In genomic region chr22:42268852-42269406, GRCh38 we compare ENCODE assay signal across 8 cellular contexts. TPM values are rescaled to one million over a fixed set of nuclear protein-coding genes. Genes with fewer than 3 reads are reported as not detected.
DNase-seq lines count a peak whose midpoint lies in the region; ATAC-seq and TF ChIP-seq lines count a peak whose summit lies in the region.

No MANE protein-coding gene starts in this region.

- H2BK15ac ChIP-seq in neuronal stem cell (ENCODE audit: low read length): no peak overlapping the region

- no peak overlapping the region for H3K18ac ChIP-seq in neuronal stem cell (ENCODE audit: low read length)

- 0 to 12% methylated on average over 1 to 9 of the region's 9 CpGs for WGBS in endodermal cell (ENCODE audit: insufficient coverage in 1 of 2, insufficient read length in 1 of 2), 2 experiments
- WGBS in neuronal stem cell (ENCODE audit: extremely low coverage in 2 of 2, insufficient read length in 2 of 2, insufficient replicate concordance in 1 of 2), 2 donors: no CpG with 5 or more reads among the region's 9 CpGs

- H3K4me3 ChIP-seq in CD8-positive, alpha-beta memory T cell (ENCODE audit: low read length): peak overlapping the region; percentile 77
- H3K4me3 ChIP-seq in OCI-LY3 (ENCODE audit: low read length) (peak overlapping the region; percentile 100), endodermal cell (ENCODE audit: low read length) (peak overlapping the region; percentile 98), neuronal stem cell (ENCODE audit: low read length in 2 of 2) (peak overlapping the region; percentile 81 to 87)

- H3K36me3 Mint-ChIP-seq in CD8-positive, alpha-beta memory T cell: peaks cover 0 to 12% (median 0%) of the 10 kb centered on the region in 3 donors
- H3K36me3 Mint-ChIP-seq in endodermal cell (ENCODE audit: low read depth): peaks cover 11% of the 10 kb centered on the region

- peaks cover 46 to 57% (median 54%) of the 10 kb centered on the region in 3 donors for H3K4me1 Mint-ChIP-seq in CD8-positive, alpha-beta memory T cell
- H3K4me1 Mint-ChIP-seq in endodermal cell: peaks cover 40% of the 10 kb centered on the region

- H2BK5ac ChIP-seq in neuronal stem cell (ENCODE audit: low read length): no peak overlapping the region

- no peaks in the 10 kb centered on the region for H3K27me3 ChIP-seq in CD8-positive, alpha-beta memory T cell (ENCODE audit: insufficient read depth, low read length, poor library complexity, severe bottlenecking)
- H3K27me3 ChIP-seq in OCI-LY3 (ENCODE audit: low read depth, low read length): no peaks in the 10 kb centered on the region
- H3K27me3 ChIP-seq in endodermal cell (ENCODE audit: control insufficient read depth, insufficient read depth, low read length, poor library complexity, severe bottlenecking): no peaks in the 10 kb centered on the region
- no peaks in the 10 kb centered on the region for H3K27me3 ChIP-seq in neuronal stem cell (ENCODE audit: control insufficient read depth in 3 of 3, insufficient read depth in 3 of 3, low read depth in 1 of 3, low read length in 3 of 3)

- no peak overlapping the region for H2BK12ac ChIP-seq in neuronal stem cell (ENCODE audit: low read length)

- no peak overlapping the region for H3K4ac ChIP-seq in neuronal stem cell (ENCODE audit: low read length)

- no peak overlapping the region for H2BK120ac ChIP-seq in neuronal stem cell (ENCODE audit: low read depth, low read length)

- H3K79me1 ChIP-seq in neuronal stem cell (ENCODE audit: low read depth, low read length): peaks cover 7% of the 10 kb centered on the region

- no peak for TF ChIP-seq POLR2A in GM18505 (IDR thresholded peaks at IDR 0.05; ENCODE audit: borderline replicate concordance, extremely low read depth, insufficient read depth, insufficient read length)

- H3K4me1 ChIP-seq in CD8-positive, alpha-beta memory T cell (ENCODE audit: insufficient read depth, low read length): peaks cover 45% of the 10 kb centered on the region
- H3K4me1 ChIP-seq in OCI-LY3 (ENCODE audit: low read length) (peaks cover 19% of the 10 kb centered on the region), endodermal cell (ENCODE audit: control insufficient read depth, insufficient read depth, low read length) (peaks cover 16% of the 10 kb centered on the region), neuronal stem cell (ENCODE audit: control insufficient read depth in 2 of 2, insufficient read depth in 1 of 2, low read depth in 1 of 2, low read length in 2 of 2) (peaks cover 13 to 14% of the 10 kb centered on the region in 2 donors)

- CTCF ChIA-PET in CD8-positive, alpha-beta memory T cell (lab: Charles Lee): interaction anchor here (0.9 kb wide), 1 partner anchor 96 kb away, joined by 3 read pairs; no protein-coding TSS in a partner anchor

- ATAC-seq in GM18511 (IDR thresholded peaks at IDR 0.05; ENCODE audit: unreplicated experiment) (no peak), GM18505 (IDR thresholded peaks at IDR 0.05; ENCODE audit: unreplicated experiment) (no peak)

- H2AFZ ChIP-seq in OCI-LY3 (ENCODE audit: low read depth, low read length): 0 out of 2 replicates have a peak overlapping the region, but pooled peaks have one; percentile 1
- peak overlapping the region; percentile 85 for H2AFZ ChIP-seq in neuronal stem cell (ENCODE audit: low read length)

- TF ChIP-seq CTCF in OCI-LY3 (IDR thresholded peaks at IDR 0.05; ENCODE audit: low read depth, low read length) (no peak), endodermal cell (conservative IDR thresholded peaks at IDR 0.05) (no peak)

- peak overlapping the region; percentile 100 for H3K9ac ChIP-seq in OCI-LY3 (ENCODE audit: low read length)
- H3K9ac ChIP-seq in endodermal cell (ENCODE audit: extremely low read depth, low read length, poor library complexity, severe bottlenecking): peak overlapping the region; percentile 70
- H3K9ac ChIP-seq in neuronal stem cell (ENCODE audit: low read depth, low read length, poor library complexity): peak overlapping the region; percentile 87

- POLR2A ChIA-PET in CD8-positive, alpha-beta memory T cell (lab: Charles Lee): interaction anchor here (0.5 kb wide), 1 partner anchor 58 kb away, joined by 3 read pairs; no protein-coding TSS in a partner anchor

- peaks cover 67% of the 10 kb centered on the region for H3K79me2 ChIP-seq in OCI-LY3 (ENCODE audit: low read length)

- no peaks in the 10 kb centered on the region for H3K9me3 ChIP-seq in CD8-positive, alpha-beta memory T cell (ENCODE audit: low read length)
- no peaks in the 10 kb centered on the region for H3K9me3 ChIP-seq in OCI-LY3 (ENCODE audit: insufficient read depth, low read length)
- no peaks in the 10 kb centered on the region for H3K9me3 ChIP-seq in endodermal cell (ENCODE audit: control insufficient read depth, low read length)
- no peaks in the 10 kb centered on the region for H3K9me3 ChIP-seq in neuronal stem cell (replicated peaks in 1 of 2; ENCODE audit: control insufficient read depth in 2 of 2, insufficient read depth in 1 of 2, low read depth in 1 of 2, low read length in 2 of 2)

- peak overlapping the region; percentile 80 for H3K27ac ChIP-seq in CD8-positive, alpha-beta memory T cell (ENCODE audit: low read depth, low read length)
- H3K27ac ChIP-seq in OCI-LY3 (ENCODE audit: low read length) (no peak overlapping the region), endodermal cell (ENCODE audit: low read depth, low read length) (no peak overlapping the region), neuronal stem cell (replicated peaks; ENCODE audit: low read length) (no peak overlapping the region)

- no peaks in the 10 kb centered on the region for H3K9me3 Mint-ChIP-seq in CD8-positive, alpha-beta memory T cell
- H3K9me3 Mint-ChIP-seq in endodermal cell: no peaks in the 10 kb centered on the region

- H3K27me3 Mint-ChIP-seq in CD8-positive, alpha-beta memory T cell: peaks cover 0 to 2% of the 10 kb centered on the region in 2 donors
- H3K27me3 Mint-ChIP-seq in endodermal cell (ENCODE audit: insufficient read depth): no peaks in the 10 kb centered on the region

- peak overlapping the region; percentile 84 to 94 (median 92) for H3K4me3 Mint-ChIP-seq in CD8-positive, alpha-beta memory T cell
- H3K4me3 Mint-ChIP-seq in endodermal cell: peak overlapping the region; percentile 88

- DNase-seq in CD8-positive, alpha-beta memory T cell: no peak
- DNase-seq in endodermal cell: no peak
- no peak for DNase-seq in neuronal stem cell (ENCODE audit: low spot score)
- no peak for DNase-seq in NCI-H2196 treated with DMSO at 0.1 percent for 48 hours (lab: John Stamatoyannopoulos, UW; ENCODE audit: unreplicated experiment)
- no peak for DNase-seq in NCI-H1105 treated with DMSO at 0.1 percent for 48 hours (lab: John Stamatoyannopoulos, UW)

- no peak overlapping the region for H3K23ac ChIP-seq in neuronal stem cell (ENCODE audit: low read depth, low read length, poor library complexity)

- H3K4me2 ChIP-seq in OCI-LY3 (ENCODE audit: low read length) (peak overlapping the region; percentile 90), neuronal stem cell (ENCODE audit: insufficient read depth, low read length, poor library complexity, severe bottlenecking) (peak overlapping the region; percentile 93)

- H4K91ac ChIP-seq in neuronal stem cell (ENCODE audit: low read depth, low read length, poor library complexity): no peak overlapping the region

- no peak overlapping the region for H2AK5ac ChIP-seq in neuronal stem cell (ENCODE audit: low read depth, low read length)

- H4K20me1 ChIP-seq in OCI-LY3 (ENCODE audit: insufficient read depth, low read length): peaks cover 54% of the 10 kb centered on the region

- no peak overlapping the region for H3K14ac ChIP-seq in neuronal stem cell (ENCODE audit: low read length)

- H3K36me3 ChIP-seq in CD8-positive, alpha-beta memory T cell (ENCODE audit: insufficient read depth, low read length): no peaks in the 10 kb centered on the region
- peaks cover 3% of the 10 kb centered on the region for H3K36me3 ChIP-seq in OCI-LY3 (replicated peaks; ENCODE audit: low read depth, low read length)
- H3K36me3 ChIP-seq in endodermal cell (ENCODE audit: control insufficient read depth, insufficient read depth, low read length): peaks cover 13% of the 10 kb centered on the region
- H3K36me3 ChIP-seq in neuronal stem cell (replicated peaks in 1 of 2; ENCODE audit: control insufficient read depth in 2 of 2, insufficient read depth in 2 of 2, low read length in 2 of 2): no peaks in the 10 kb centered on the region

- no peak overlapping the region for H4K8ac ChIP-seq in neuronal stem cell (ENCODE audit: low read depth, low read length)

- H3K27ac Mint-ChIP-seq in CD8-positive, alpha-beta memory T cell: peak overlapping the region; percentile 30 to 93 (median 90)
- peak overlapping the region; percentile 88 for H3K27ac Mint-ChIP-seq in endodermal cell

RNA-seq across cellular contexts. Expression of gene TCF20, which starts 1.5 kb away (rescaled TPM):
- total RNA-seq in CD8-positive, alpha-beta memory T cell: 10 to 100 TPM; 64.0 to 68.2 TPM
- 3.3 TPM for polyA plus RNA-seq in CD8-positive, alpha-beta memory T cell
- 100 to 1,000 TPM; 113 to 134 TPM for total RNA-seq in endodermal cell
- polyA plus RNA-seq in endodermal cell (2013, experiment 1 of 2): 27.9 TPM
- 31.8 TPM for polyA plus RNA-seq in endodermal cell (2013, experiment 2 of 2)
- polyA plus RNA-seq in neuronal stem cell (2013, experiment 1 of 2): 18.5 TPM
- 19.2 TPM for polyA plus RNA-seq in neuronal stem cell (2013, experiment 2 of 2)
